In genomic region chr4:127174168-127174567, GRCh38 we compare ENCODE assay signal across 24 cellular contexts.
DNase-seq lines count a peak whose midpoint lies in the region; ATAC-seq and TF ChIP-seq lines count a peak whose summit lies in the region.
"Had no signal": no experiment of that assay in that cellular context is flagged by ENCODE, and none has a peak within 500 bp of the region (broad histone marks: within the 10 kb centered on the region; RNA-seq: fewer than 3 reads in every experiment).

No MANE protein-coding gene starts in this region.

- H3K9ac ChIP-seq in MM.1S (ENCODE audit: low read length), result no peak overlapping the region
- H3K9ac ChIP-seq: BLaER1 had no signal

- H3K27ac Mint-ChIP-seq in nephron, result peak overlapping the region; percentile 97 to 98 (median 97)
- H3K27ac Mint-ChIP-seq: CD14-positive monocyte; CD4-positive, alpha-beta memory T cell; CD4-positive, CD25-positive, alpha-beta regulatory T cell; CD8-positive, alpha-beta memory T cell had no signal

- H3K4me3 Mint-ChIP-seq in nephron, result peak overlapping the region in 2 of 3 experiments; percentile 35 to 51
- H3K4me3 Mint-ChIP-seq: CD14-positive monocyte; CD4-positive, alpha-beta memory T cell; CD4-positive, CD25-positive, alpha-beta regulatory T cell; CD8-positive, alpha-beta memory T cell had no signal

- H4K20me1 ChIP-seq in MM.1S (ENCODE audit: insufficient read depth, low read length), result no peaks in the 10 kb centered on the region
- H4K20me1 ChIP-seq: BLaER1 had no signal

- H3F3A ChIP-seq in MM.1S (ENCODE audit: insufficient read depth, low read length), result no peaks in the 10 kb centered on the region; the same call in 1 of the 2 replicates

- H3K4me1 ChIP-seq in MM.1S (ENCODE audit: low read length), result peaks cover 28% of the 10 kb centered on the region
- H3K4me1 ChIP-seq: BE2C, BLaER1 had no signal

- no peak for ATAC-seq in HG02610 (IDR thresholded peaks at IDR 0.05; ENCODE audit: unreplicated experiment)
- ATAC-seq: GM12878 had no signal

- H3K9me2 ChIP-seq in MM.1S (replicated peaks; ENCODE audit: insufficient read depth, low read length), result no peaks in the 10 kb centered on the region

- H3K79me2 ChIP-seq in MM.1S (ENCODE audit: low read length), result no peaks in the 10 kb centered on the region

- H3K27ac ChIP-seq in MM.1S (ENCODE audit: low read length), result peak overlapping the region; percentile 59; the same call in 1 of the 2 replicates
- H3K27ac ChIP-seq: BLaER1 had no signal

- peaks cover 4% of the 10 kb centered on the region for H3K9me3 Mint-ChIP-seq in nephron

- peak; percentile 11; the same call in 1 of the 2 replicates for TF ChIP-seq CTCF in MM.1S (IDR thresholded peaks at IDR 0.05; ENCODE audit: low read length)
- TF ChIP-seq CTCF in nephron (IDR thresholded peaks at IDR 0.05; ENCODE audit: unreplicated experiment in 3 of 3), result no peak

- peak overlapping the region; percentile 34 for H3K4me2 ChIP-seq in MM.1S (ENCODE audit: low read depth, low read length)
- H3K4me2 ChIP-seq: BLaER1 had no signal

- no peaks in the 10 kb centered on the region for H3K27me3 Mint-ChIP-seq in nephron (ENCODE audit: low read depth)
- H3K27me3 Mint-ChIP-seq: CD4-positive, alpha-beta memory T cell; CD4-positive, CD25-positive, alpha-beta regulatory T cell; CD8-positive, alpha-beta memory T cell had no signal

- H3K36me3 ChIP-seq in MM.1S (replicated peaks; ENCODE audit: insufficient read depth, low read length), result no peaks in the 10 kb centered on the region
- H3K36me3 ChIP-seq: BE2C, BLaER1 had no signal

- H2AFZ ChIP-seq in MM.1S (ENCODE audit: low read length), result peak overlapping the region; percentile 40; the same call in 1 of the 2 replicates

- DNase-seq in MM.1S, result peak; percentile 67
- DNase-seq in left kidney (ENCODE audit: low read depth, low spot score), result peak; percentile 11
- no peak for DNase-seq in activated effector memory CD4-positive, alpha-beta T cell treated with anti-CD3 and anti-CD28 coated beads, Interleukin-2, amount 50 U/mL, for 16 hours
- DNase-seq in hypothalamus (lab: John Stamatoyannopoulos, UW), result no peak
- DNase-seq: 8988T; ACHN; BE2C; C1 segment of cervical spinal cord; CD4-positive, alpha-beta memory T cell; CD4-positive, CD25-positive, alpha-beta regulatory T cell; CD8-positive, alpha-beta memory T cell; COR-L47; DMS 273 treated with DMSO at 0.1 percent for 48 hours; DMS153; DMS53; DMS79; DND-41; EL; GDM1 had no signal

- H3K4me3 ChIP-seq in MM.1S (ENCODE audit: low read length), result no peak overlapping the region; the same call in 1 of the 2 replicates
- H3K4me3 ChIP-seq: BLaER1, GM12878 had no signal

- no peaks in the 10 kb centered on the region for H3K36me3 Mint-ChIP-seq in nephron (ENCODE audit: low read depth)
- H3K36me3 Mint-ChIP-seq: CD14-positive monocyte; CD4-positive, alpha-beta memory T cell; CD4-positive, CD25-positive, alpha-beta regulatory T cell; CD8-positive, alpha-beta memory T cell had no signal

- H3K27me3 ChIP-seq in MM.1S (replicated peaks; ENCODE audit: insufficient read depth, low read length), result no peaks in the 10 kb centered on the region
- H3K27me3 ChIP-seq: BE2C, BLaER1 had no signal

- H3K4me1 Mint-ChIP-seq in nephron, result peaks cover 29% of the 10 kb centered on the region
- H3K4me1 Mint-ChIP-seq: CD14-positive monocyte; CD4-positive, alpha-beta memory T cell; CD4-positive, CD25-positive, alpha-beta regulatory T cell; CD8-positive, alpha-beta memory T cell had no signal

- no peaks in the 10 kb centered on the region for H3K9me3 ChIP-seq in MM.1S (replicated peaks; ENCODE audit: insufficient read depth, low read length)
- H3K9me3 ChIP-seq: BE2C, BLaER1 had no signal

Comparison
In these comparisons a context has a peak if more than half of its experiments do, and no peak if none do; other contexts are left out.
1. DNase-seq: peak in MM.1S (single experiment) and left kidney (single experiment); none in activated effector memory CD4-positive, alpha-beta T cell treated with anti-CD3 and anti-CD28 coated beads, Interleukin-2, amount 50 U/mL, for 16 hours (single experiment) and hypothalamus (0 of 51).